ENCODE assay signal across 30 cellular contexts in the genomic region with DNA sequence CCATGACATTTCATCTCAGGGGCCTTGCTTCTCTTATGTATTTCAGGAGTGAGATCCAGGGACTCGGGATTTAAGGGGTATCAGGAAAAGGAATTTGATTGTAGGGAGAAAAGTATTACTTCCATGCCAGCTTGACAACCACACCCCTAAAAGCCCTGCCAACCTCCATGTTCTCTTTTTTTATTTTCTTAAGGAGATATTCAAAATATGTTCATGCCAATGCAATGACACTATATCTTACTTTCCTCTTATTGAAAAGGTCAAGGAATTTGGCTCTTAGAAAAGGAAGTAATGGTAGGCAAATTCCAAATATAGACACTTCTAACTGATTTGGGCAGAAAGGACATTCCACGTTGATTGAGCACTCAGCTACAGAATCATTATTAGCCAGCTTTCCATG.
DNase-seq lines count a peak whose midpoint lies in the region; ATAC-seq and TF ChIP-seq lines count a peak whose summit lies in the region.
"Had no signal": no experiment of that assay in that cellular context is flagged by ENCODE, and none has a peak within 500 bp of the region (broad histone marks: within the 10 kb centered on the region; RNA-seq: fewer than 3 reads in every experiment).

No MANE protein-coding gene starts in this region.

- peaks cover 0 to 3% of the 10 kb centered on the region in 2 donors for H3K4me1 ChIP-seq in lung (ENCODE audit: control insufficient read depth in 2 of 2, insufficient read depth in 2 of 2, low read length in 2 of 2)
- no peaks in the 10 kb centered on the region for H3K4me1 ChIP-seq in sigmoid colon
- H3K4me1 ChIP-seq: adrenal gland, esophagus muscularis mucosa, heart right ventricle, Peyer's patch, testis had no signal

- H3K36me3 ChIP-seq in lung (ENCODE audit: control insufficient read depth in 2 of 2, insufficient read depth in 2 of 2, low read length in 2 of 2) (no peaks in the 10 kb centered on the region), sigmoid colon (no peaks in the 10 kb centered on the region)
- H3K36me3 ChIP-seq: adrenal gland, esophagus muscularis mucosa, heart right ventricle, Peyer's patch, SJSA1 had no signal

- intact Hi-C loops in CD4-positive, alpha-beta T cell (cut with DNase I, micrococcal nuclease) = loop anchor here in 1 of 2 experiments (5.0 kb wide), 1 partner anchor 188 kb away; no protein-coding TSS in a partner anchor
- intact Hi-C loops in sigmoid colon (cut with DNase I) = no loop called here

- H3K27ac ChIP-seq in lung (ENCODE audit: low read depth in 1 of 2, low read length in 1 of 2) = no peak overlapping the region
- no peak overlapping the region for H3K27ac ChIP-seq in CD4-positive, alpha-beta T cell (ENCODE audit: low read depth, low read length)
- no peak overlapping the region for H3K27ac ChIP-seq in sigmoid colon
- H3K27ac ChIP-seq: A549, adrenal gland, C4-2B, esophagus muscularis mucosa, heart right ventricle, Peyer's patch, SJSA1, testis had no signal

- CTCF ChIA-PET in CD4-positive, alpha-beta T cell (lab: Charles Lee) = no interaction called here

- no peak overlapping the region for H3K27ac Mint-ChIP-seq in CD4-positive, alpha-beta T cell
- H3K27ac Mint-ChIP-seq: GM23338, immature natural killer cell, T-helper 17 cell had no signal

- no peak for TF ChIP-seq POLR2A in sigmoid colon (IDR thresholded peaks at IDR 0.05)

- no peak overlapping the region for H3K4me3 Mint-ChIP-seq in CD4-positive, alpha-beta T cell
- H3K4me3 Mint-ChIP-seq: GM23338, immature natural killer cell, T-helper 17 cell had no signal

- DNase-seq in AG08396 (ENCODE audit: low spot score) = peak; percentile 4
- DNase-seq in LHCN-M2 (ENCODE audit: low read depth) = peak; percentile 50
- peak; percentile 51 for DNase-seq in dedifferentiated amniotic fluid mesenchymal stem cell (ENCODE audit: extremely low spot score)
- DNase-seq in lung (ENCODE audit: low spot score) = no peak
- DNase-seq in stimulated activated naive CD4-positive, alpha-beta T cell (lab: John Stamatoyannopoulos, UW) = no peak
- DNase-seq in CD4-positive, alpha-beta T cell = no peak
- DNase-seq in sigmoid colon = no peak
- DNase-seq: activated CD4-positive, alpha-beta T cell treated with anti-CD3 and anti-CD28 coated beads for 48 hours; activated CD8-positive, alpha-beta memory T cell treated with anti-CD3 and anti-CD28 coated beads, Interleukin-2, amount 50 U/mL, for 4 hours; adrenal gland; caudate nucleus; DMS 273 treated with DMSO at 0.1 percent for 48 hours; effector memory CD4-positive, alpha-beta T cell; GDM1; heart right ventricle; immature natural killer cell; left ventricle myocardium superior; mucosa of descending colon; NCI-H187; Peyer's patch; stimulated activated CD4-positive, alpha-beta T cell treated with anti-CD3 and anti-CD28 coated beads, Interleukin-15, amount 100 ng/mL, for 24 hours; T-helper 17 cell; testis had no signal

- ATAC-seq in lung (ENCODE audit: insufficient read depth, low FRiP score) = peak; percentile 57
- no peak for ATAC-seq in GM18498 (IDR thresholded peaks at IDR 0.05; ENCODE audit: unreplicated experiment)
- no peak for ATAC-seq in CD4-positive, alpha-beta T cell (ENCODE audit: poor library complexity)
- ATAC-seq: A549, GM23338, heart right ventricle, K562, left ventricle myocardium superior, mucosa of descending colon, T-helper 17 cell had no signal

- peaks cover 0 to 8% of the 10 kb centered on the region in 2 donors for H3K9me3 ChIP-seq in lung (ENCODE audit: control insufficient read depth in 2 of 2, insufficient read depth in 1 of 2, low read length in 1 of 2)
- H3K9me3 ChIP-seq in CD4-positive, alpha-beta T cell (ENCODE audit: control insufficient read depth, low read length) = no peaks in the 10 kb centered on the region
- H3K9me3 ChIP-seq in sigmoid colon = peaks cover 0 to 9% (median 0%) of the 10 kb centered on the region in 4 donors
- H3K9me3 ChIP-seq: adrenal gland, SJSA1, testis had no signal

- H3K4me1 Mint-ChIP-seq in CD4-positive, alpha-beta T cell (ENCODE audit: low read depth) = no peaks in the 10 kb centered on the region
- H3K4me1 Mint-ChIP-seq: GM23338, immature natural killer cell, T-helper 17 cell had no signal

- 48 to 76% methylated on average over 2 of the region's 2 CpGs for WGBS in lung, 2 donors
- WGBS in sigmoid colon, 2 donors = 80 to 92% methylated on average over 2 of the region's 2 CpGs

- H3K9me3 Mint-ChIP-seq in CD4-positive, alpha-beta T cell = no peaks in the 10 kb centered on the region

- no peaks in the 10 kb centered on the region for H3K27me3 ChIP-seq in lung (ENCODE audit: control insufficient read depth, insufficient read depth)
- no peaks in the 10 kb centered on the region for H3K27me3 ChIP-seq in CD4-positive, alpha-beta T cell (ENCODE audit: control insufficient read depth, insufficient read depth, low read length)
- no peaks in the 10 kb centered on the region for H3K27me3 ChIP-seq in sigmoid colon
- H3K27me3 ChIP-seq: adrenal gland, esophagus muscularis mucosa, heart right ventricle, Peyer's patch, SJSA1, testis had no signal

- TF ChIP-seq CTCF in lung (IDR thresholded peaks at IDR 0.05; ENCODE audit: control extremely low read depth, extremely low read depth) (no peak), sigmoid colon (IDR thresholded peaks at IDR 0.05) (no peak)
- no peak for TF ChIP-seq CTCF in CD4-positive, alpha-beta T cell (IDR thresholded peaks at IDR 0.05)

- H3K27me3 Mint-ChIP-seq in CD4-positive, alpha-beta T cell = no peaks in the 10 kb centered on the region

- no peaks in the 10 kb centered on the region for H3K36me3 Mint-ChIP-seq in CD4-positive, alpha-beta T cell (ENCODE audit: low read depth)

- no peak overlapping the region for H3K4me3 ChIP-seq in lung
- no peak overlapping the region for H3K4me3 ChIP-seq in sigmoid colon
- H3K4me3 ChIP-seq: A549, adrenal gland, esophagus muscularis mucosa, GM23338, heart right ventricle, K562, mucosa of descending colon, Peyer's patch, SJSA1, testis had no signal

- TF ChIP-seq EP300 in sigmoid colon (IDR thresholded peaks at IDR 0.05) = no peak

- POLR2A ChIA-PET in CD4-positive, alpha-beta T cell (lab: Charles Lee) = no interaction called here

Comparison
In these comparisons a context has a peak if more than half of its experiments do, and no peak if none do; other contexts are left out.
1. DNase-seq: peak in AG08396 (single experiment), LHCN-M2 (single experiment) and dedifferentiated amniotic fluid mesenchymal stem cell (single experiment); none in lung (single experiment), stimulated activated naive CD4-positive, alpha-beta T cell (0 of 6), CD4-positive, alpha-beta T cell (0 of 10) and sigmoid colon (single experiment).